In the genomic region with DNA sequence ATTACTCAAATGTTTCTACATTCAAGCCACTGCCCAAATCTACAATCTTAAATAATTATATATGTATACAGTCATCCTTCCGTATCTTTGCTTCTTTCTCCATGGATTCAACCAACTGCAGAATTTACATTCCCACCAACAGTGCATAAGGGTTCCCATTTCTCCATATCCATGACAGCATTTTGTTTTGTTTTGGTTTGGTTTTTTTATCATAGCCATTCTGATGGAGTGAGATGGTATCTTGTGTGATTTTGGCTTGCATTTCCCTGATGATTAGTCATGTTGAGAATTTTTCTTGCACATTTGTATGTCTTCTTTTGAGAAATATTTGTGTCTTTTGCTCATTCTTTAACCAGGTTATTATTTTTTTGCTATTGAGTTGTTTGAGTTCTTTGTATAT, we compare ENCODE assay signal across 22 cellular contexts.
"Had no signal": no experiment of that assay in that cellular context is flagged by ENCODE, and none has a peak within 500 bp of the region (broad histone marks: within the 10 kb centered on the region; RNA-seq: fewer than 3 reads in every experiment).

No MANE protein-coding gene starts in this region.

- H3K9me3 ChIP-seq: pancreas, vagina had no signal

- H3K4me3 ChIP-seq: lung, neural progenitor cell, pancreas, tibial artery, upper lobe of right lung, vagina had no signal

- H3K4me1 ChIP-seq: foreskin keratinocyte, neural progenitor cell, pancreas, tibial artery, upper lobe of right lung, vagina had no signal

- H3K27me3 ChIP-seq: foreskin keratinocyte, neural progenitor cell, pancreas, tibial artery, upper lobe of right lung, vagina had no signal

- H3K4me2 ChIP-seq: neural progenitor cell had no signal

- DNase-seq: effector memory CD4-positive, alpha-beta T cell; foreskin keratinocyte; head of caudate nucleus; hippocampal formation; left colon; left ventricle myocardium superior; mesenchymal stem cell; midbrain; nucleus accumbens; pancreas; right cardiac atrium; stimulated activated CD4-positive, alpha-beta T cell treated with anti-CD3 and anti-CD28 coated beads, Interleukin-4, amount 100 ng/mL, for 1 hour; stimulated activated CD8-positive, alpha-beta memory T cell treated with anti-CD3 and anti-CD28 coated beads, Interleukin-4, amount 100 ng/mL, for 48 hours; stimulated activated naive CD8-positive, alpha-beta T cell treated with anti-CD3 and anti-CD28 coated beads, Interleukin-15, Interleukin-2, amounts not matched to agents 100 U/mL and 50 U/mL, for 24 hours; tibial artery; upper lobe of right lung had no signal

- H2AFZ ChIP-seq: neural progenitor cell had no signal

- ATAC-seq: esophagus mucosa; foreskin keratinocyte; left colon; left ventricle myocardium superior; natural killer cell treated with Interleukin-12 subunit alpha and Interleukin-12 subunit beta and Interleukin-15 and Interleukin-18, amount 100 ng/mL, for 72 hours; pancreas; right cardiac atrium; stimulated activated effector memory CD8-positive, alpha-beta T cell treated with anti-CD3 and anti-CD28 coated beads, Interleukin-12 subunit alpha, Interleukin-12 subunit beta, amount 100 ng/mL, for 72 hours; stimulated activated naive CD8-positive, alpha-beta T cell treated with anti-CD3 and anti-CD28 coated beads, Interleukin-15, Interleukin-2, amounts not matched to agents 100 U/mL and 50 U/mL, for 24 hours; upper lobe of right lung had no signal

- H3K36me3 ChIP-seq: neural progenitor cell, pancreas, tibial artery, upper lobe of right lung, vagina had no signal

- H3K27ac ChIP-seq: foreskin keratinocyte, neural progenitor cell, pancreas, tibial artery, upper lobe of right lung, vagina had no signal
